Comparison of ENCODE assay signal across 8 cellular contexts in the genomic region with DNA sequence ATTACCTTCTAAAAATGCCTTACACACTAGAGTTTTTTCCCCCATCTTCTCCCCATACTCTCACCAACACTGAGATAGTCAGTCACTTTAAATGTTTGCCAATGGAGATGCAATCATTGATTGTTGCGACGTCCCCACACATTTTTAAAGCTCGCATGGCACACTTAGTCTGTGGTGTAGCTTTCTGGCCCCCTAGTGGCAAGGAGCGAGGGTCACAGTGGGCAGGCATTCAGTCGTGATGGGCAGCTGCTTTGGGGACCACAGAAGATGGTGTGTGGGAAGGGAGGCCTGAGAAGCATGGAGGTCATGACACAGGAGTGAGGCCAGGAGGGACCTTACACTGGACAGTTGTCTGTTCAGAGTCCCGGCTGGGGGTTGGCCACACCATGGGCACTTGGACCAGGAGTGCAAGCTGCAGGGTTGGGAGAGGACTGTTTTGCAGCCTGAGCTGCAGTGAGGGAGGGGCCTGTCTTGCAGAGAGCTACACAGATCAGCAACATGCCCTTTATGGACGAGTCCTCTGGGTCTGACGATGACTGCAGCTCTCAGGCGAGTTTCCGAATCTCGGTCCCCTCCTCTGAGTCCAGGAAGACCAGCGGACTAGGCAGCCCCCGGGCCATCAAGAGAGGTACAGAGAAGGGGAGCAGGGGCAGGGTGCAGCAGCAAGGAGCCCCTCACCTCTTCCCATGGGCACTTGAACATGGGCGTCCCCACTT. TPM values are rescaled to one million over a fixed set of nuclear protein-coding genes. Genes with fewer than 3 reads are reported as not detected.
DNase-seq lines count a peak whose midpoint lies in the region; ATAC-seq and TF ChIP-seq lines count a peak whose summit lies in the region.

No MANE protein-coding gene starts in this region.

- H3K27ac ChIP-seq in naive thymus-derived CD4-positive, alpha-beta T cell (ENCODE audit: low read depth, low read length): no peak overlapping the region

- no peaks in the 10 kb centered on the region for H3K36me3 Mint-ChIP-seq in naive thymus-derived CD4-positive, alpha-beta T cell

- POLR2A ChIA-PET in naive thymus-derived CD4-positive, alpha-beta T cell (lab: Charles Lee): interaction anchor here (0.7 to 1.1 kb wide), 2 partner anchors 8 to 144 kb away, joined by 3 read pairs; no protein-coding TSS in a partner anchor

- H3K36me3 ChIP-seq in naive thymus-derived CD4-positive, alpha-beta T cell (ENCODE audit: control insufficient read depth in 2 of 3, insufficient read depth in 3 of 3, low read length in 3 of 3): no peaks in the 10 kb centered on the region

- CTCF ChIA-PET in naive thymus-derived CD4-positive, alpha-beta T cell (lab: Charles Lee): interaction anchor here (0.6 to 8.0 kb wide), 36 partner anchors 9 to 207 kb away, joined by 3 to 184 read pairs (median 3); partner anchors contain the start of gene TMEM229B

- DNase-seq in GM04504 (ENCODE audit: low read depth) (peak; percentile 24), NOMO-1 treated with DMSO at 0.1 percent for 48 hours (lab: John Stamatoyannopoulos, UW; ENCODE audit: unreplicated experiment) (peak; percentile 40), epithelial cell of esophagus (ENCODE audit: low read depth) (peak; percentile 63)
- peak; percentile 35 for DNase-seq in activated CD8-positive, alpha-beta memory T cell treated with anti-CD3 and anti-CD28 coated beads, Interleukin-2, amount 50 U/mL, for 24 hours (ENCODE audit: extremely low read depth)
- DNase-seq in naive thymus-derived CD4-positive, alpha-beta T cell: peak; percentile 44 to 76 (median 64)
- DNase-seq in stimulated activated CD8-positive, alpha-beta memory T cell treated with anti-CD3 and anti-CD28 coated beads, Interleukin-7, amount 100 ng/mL, for 48 hours (ENCODE audit: extremely low read depth in 1 of 2, low read depth in 1 of 2): peak; percentile 26 to 40

- H3K27me3 Mint-ChIP-seq in naive thymus-derived CD4-positive, alpha-beta T cell: peaks cover 0 to 13% (median 5%) of the 10 kb centered on the region in 5 donors

- peak overlapping the region in 1 of 9 donors; percentile 32 for H3K27ac Mint-ChIP-seq in naive thymus-derived CD4-positive, alpha-beta T cell

- peak; percentile 92 for TF ChIP-seq CTCF in epithelial cell of esophagus (IDR thresholded peaks at IDR 0.05; ENCODE audit: insufficient read depth, low read depth, low read length, missing control alignments)

- H3K9me3 Mint-ChIP-seq in naive thymus-derived CD4-positive, alpha-beta T cell: no peaks in the 10 kb centered on the region

- H3K4me1 ChIP-seq in naive thymus-derived CD4-positive, alpha-beta T cell (ENCODE audit: control insufficient read depth in 2 of 2, insufficient read depth in 2 of 2, low read length in 2 of 2): no peaks in the 10 kb centered on the region

- H3K9me3 ChIP-seq in naive thymus-derived CD4-positive, alpha-beta T cell (ENCODE audit: control insufficient read depth in 2 of 3, low read length in 3 of 3): no peaks in the 10 kb centered on the region

- no peaks in the 10 kb centered on the region for H3K27me3 ChIP-seq in naive thymus-derived CD4-positive, alpha-beta T cell (ENCODE audit: control insufficient read depth in 2 of 2, insufficient read depth in 2 of 2, low read length in 2 of 2)

- intact Hi-C loops in naive thymus-derived CD4-positive, alpha-beta T cell (cut with micrococcal nuclease): loop anchor here (1.0 to 2.0 kb wide), 4 partner anchors 45 to 405 kb away; no protein-coding TSS in a partner anchor

- H3K4me3 Mint-ChIP-seq in naive thymus-derived CD4-positive, alpha-beta T cell: no peak overlapping the region

- peaks cover 0 to 18% (median 0%) of the 10 kb centered on the region in 7 donors for H3K4me1 Mint-ChIP-seq in naive thymus-derived CD4-positive, alpha-beta T cell

- ATAC-seq in HG02943 (IDR thresholded peaks at IDR 0.05; ENCODE audit: low read depth, unreplicated experiment): peak; percentile 62
- ATAC-seq in naive thymus-derived CD4-positive, alpha-beta T cell: peak; percentile 87
- ATAC-seq in GM18870 (IDR thresholded peaks at IDR 0.05; ENCODE audit: unreplicated experiment): no peak

- H3K4me3 ChIP-seq in epithelial cell of esophagus (ENCODE audit: low read length): no peak overlapping the region
- no peak overlapping the region for H3K4me3 ChIP-seq in naive thymus-derived CD4-positive, alpha-beta T cell (ENCODE audit: low read length)

RNA-seq across cellular contexts. Expression of gene PIGH, which starts 28.6 kb away (rescaled TPM):
- total RNA-seq in naive thymus-derived CD4-positive, alpha-beta T cell: 10 to 100 TPM; 14.3 to 42.1 (median 34.5) TPM
- polyA plus RNA-seq in naive thymus-derived CD4-positive, alpha-beta T cell: 10 to 100 TPM; 31.2 to 31.7 TPM

RNA-seq across cellular contexts. Expression of gene PLEKHH1, which starts 38.3 kb away (rescaled TPM):
- total RNA-seq in naive thymus-derived CD4-positive, alpha-beta T cell: 1 to 10 TPM in 1 of 5 experiments, under 1 TPM in 4; 0.22 to 1.4 (median 0.32) TPM
- not detected for polyA plus RNA-seq in naive thymus-derived CD4-positive, alpha-beta T cell

RNA-seq across cellular contexts. Expression of gene ARG2, which starts 48.3 kb away (rescaled TPM):
- total RNA-seq in naive thymus-derived CD4-positive, alpha-beta T cell: 1 to 10 TPM in 3 of 5 experiments, under 1 TPM in 2; 0.46 to 5.1 (median 3.2) TPM
- under 1 TPM; 0.36 to 0.56 TPM for polyA plus RNA-seq in naive thymus-derived CD4-positive, alpha-beta T cell
